ENCODE assay signal across 9 cellular contexts in the genomic region with DNA sequence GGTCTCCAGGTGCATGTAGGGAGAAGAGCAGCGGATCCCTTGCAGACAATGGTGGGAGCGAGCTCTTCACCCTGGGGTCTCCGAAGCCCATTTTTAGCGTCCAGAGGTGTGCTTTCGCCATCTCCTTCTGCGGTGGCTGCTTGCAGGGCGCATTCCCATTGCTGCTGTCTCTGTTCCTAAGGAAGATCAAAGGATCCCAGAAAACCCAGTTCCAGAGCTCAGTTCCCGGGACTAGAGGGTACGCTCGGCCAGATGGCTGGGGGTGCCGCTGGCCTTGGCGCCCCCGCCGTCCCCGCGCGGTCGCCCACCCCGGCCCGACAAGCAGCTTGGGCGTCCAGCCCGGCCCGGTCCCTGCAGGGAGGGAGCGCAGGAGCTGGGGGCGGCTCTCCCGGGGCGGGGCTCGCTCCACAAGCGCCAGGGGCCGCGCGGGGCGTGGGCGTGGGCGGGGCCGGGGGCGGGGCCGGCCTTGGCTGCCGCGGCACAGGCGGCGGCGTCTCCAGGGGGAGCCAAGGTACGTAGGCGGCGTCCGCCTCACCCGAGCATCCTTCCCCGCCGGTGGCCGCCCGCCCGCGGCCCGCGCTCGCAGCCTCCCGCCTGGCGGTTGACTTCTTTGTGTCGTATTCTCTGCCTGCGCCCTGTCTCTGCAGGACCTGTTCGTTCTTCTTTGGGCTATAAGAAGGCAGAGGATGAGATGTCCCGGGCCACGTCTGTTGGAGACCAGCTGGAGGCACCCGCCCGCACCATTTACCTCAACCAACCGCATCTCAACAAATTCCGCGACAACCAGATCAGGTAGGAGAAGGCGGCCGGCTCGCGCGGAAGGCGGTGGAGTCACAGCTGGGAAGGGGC.
DNase-seq lines count a peak whose midpoint lies in the region; ATAC-seq and TF ChIP-seq lines count a peak whose summit lies in the region.
"Had no signal": no experiment of that assay in that cellular context is flagged by ENCODE, and none has a peak within 500 bp of the region (broad histone marks: within the 10 kb centered on the region; RNA-seq: fewer than 3 reads in every experiment).

No MANE protein-coding gene starts in this region.

- no peak overlapping the region for H3K4me3 ChIP-seq in fibroblast of villous mesenchyme (ENCODE audit: low read depth, low read length)

- H3K36me3 Mint-ChIP-seq in activated T-cell treated with anti-CD3 and anti-CD28 coated beads, Interleukin-2, amount 50 U/mL, for 24 hours (ENCODE audit: low read depth): no peaks in the 10 kb centered on the region
- no peaks in the 10 kb centered on the region for H3K36me3 Mint-ChIP-seq in immature natural killer cell
- H3K36me3 Mint-ChIP-seq: CD8-positive, alpha-beta T cell had no signal

- H3K9me3 Mint-ChIP-seq in activated T-cell treated with anti-CD3 and anti-CD28 coated beads, Interleukin-2, amount 50 U/mL, for 24 hours: no peaks in the 10 kb centered on the region
- peaks cover 0 to 9% (median 2%) of the 10 kb centered on the region in 6 donors for H3K9me3 Mint-ChIP-seq in immature natural killer cell
- H3K9me3 Mint-ChIP-seq: CD8-positive, alpha-beta T cell had no signal

- DNase-seq in activated T-cell treated with anti-CD3 and anti-CD28 coated beads, Interleukin-2, amount 50 U/mL, for 24 hours: peak; percentile 32
- no peak for DNase-seq in activated T-cell treated with anti-CD3 and anti-CD28 coated beads, Interleukin-2, amount 50 U/mL, for 1 hour
- DNase-seq in NCI-H748 treated with DMSO at 0.1 percent for 48 hours (lab: John Stamatoyannopoulos, UW): peak; percentile 93
- peak; percentile 1 for DNase-seq in fibroblast of villous mesenchyme (ENCODE audit: low read depth)
- peak; percentile 6 for DNase-seq in stimulated activated CD8-positive, alpha-beta memory T cell treated with anti-CD3 and anti-CD28 coated beads, Interleukin-4, amount 100 ng/mL, for 24 hours (ENCODE audit: low read depth)
- DNase-seq in immature natural killer cell: no peak
- DNase-seq: CD8-positive, alpha-beta T cell had no signal

- no peak overlapping the region for H3K27ac Mint-ChIP-seq in activated T-cell treated with anti-CD3 and anti-CD28 coated beads, Interleukin-2, amount 50 U/mL, for 24 hours
- H3K27ac Mint-ChIP-seq in immature natural killer cell: no peak overlapping the region
- H3K27ac Mint-ChIP-seq: CD8-positive, alpha-beta T cell had no signal

- H3K27me3 Mint-ChIP-seq in activated T-cell treated with anti-CD3 and anti-CD28 coated beads, Interleukin-2, amount 50 U/mL, for 24 hours: peaks cover 73% of the 10 kb centered on the region
- peaks cover 12 to 26% (median 22%) of the 10 kb centered on the region in 3 donors for H3K27me3 Mint-ChIP-seq in immature natural killer cell (ENCODE audit: low read depth in 3 of 3)

- H3K4me1 Mint-ChIP-seq in activated T-cell treated with anti-CD3 and anti-CD28 coated beads, Interleukin-2, amount 50 U/mL, for 24 hours (ENCODE audit: low read depth): peaks cover 4% of the 10 kb centered on the region
- peaks cover 2 to 5% of the 10 kb centered on the region in 2 donors for H3K4me1 Mint-ChIP-seq in immature natural killer cell

- no peak for TF ChIP-seq CTCF in fibroblast of villous mesenchyme (IDR thresholded peaks at IDR 0.05; ENCODE audit: insufficient read depth, low read depth, low read length)

- peak overlapping the region; percentile 41 for H3K4me3 Mint-ChIP-seq in activated T-cell treated with anti-CD3 and anti-CD28 coated beads, Interleukin-2, amount 50 U/mL, for 24 hours
- H3K4me3 Mint-ChIP-seq in immature natural killer cell: no peak overlapping the region
- H3K4me3 Mint-ChIP-seq: CD8-positive, alpha-beta T cell had no signal

- no peak for ATAC-seq in HG03097 (IDR thresholded peaks at IDR 0.05; ENCODE audit: low FRiP score, unreplicated experiment)
- no peak for ATAC-seq in GM18519 (IDR thresholded peaks at IDR 0.05; ENCODE audit: low FRiP score, unreplicated experiment)
- ATAC-seq: CD8-positive, alpha-beta T cell had no signal

Comparison
In these comparisons a context has a peak if more than half of its experiments do, and no peak if none do; other contexts are left out.
1. DNase-seq: peak in activated T-cell treated with anti-CD3 and anti-CD28 coated beads, Interleukin-2, amount 50 U/mL, for 24 hours (single experiment), NCI-H748 treated with DMSO at 0.1 percent for 48 hours (single experiment), fibroblast of villous mesenchyme (single experiment) and stimulated activated CD8-positive, alpha-beta memory T cell treated with anti-CD3 and anti-CD28 coated beads, Interleukin-4, amount 100 ng/mL, for 24 hours (single experiment); none in activated T-cell treated with anti-CD3 and anti-CD28 coated beads, Interleukin-2, amount 50 U/mL, for 1 hour (single experiment) and immature natural killer cell (0 of 3).